17 cellular contexts compared by ENCODE assay signal in the genomic region with DNA sequence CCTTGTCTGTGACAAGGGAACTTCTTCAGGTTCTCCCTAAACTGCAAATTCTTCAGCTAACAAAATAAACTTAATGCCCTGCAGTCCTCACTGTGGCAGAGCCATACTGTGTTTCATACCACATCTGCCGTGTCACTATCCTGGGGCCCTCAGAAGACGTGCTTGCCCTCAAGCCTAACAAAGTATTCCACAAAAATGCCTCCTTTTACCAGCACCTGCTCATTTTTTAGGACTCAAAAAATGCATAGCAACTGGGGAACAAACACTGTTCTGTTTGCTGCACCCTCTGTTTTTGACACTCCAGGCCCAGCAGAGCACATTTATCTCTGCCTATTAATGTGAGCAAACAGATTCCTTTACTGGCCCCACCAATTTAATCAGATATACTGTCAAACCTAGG.
DNase-seq lines count a peak whose midpoint lies in the region; ATAC-seq and TF ChIP-seq lines count a peak whose summit lies in the region.
"Had no signal": no experiment of that assay in that cellular context is flagged by ENCODE, and none has a peak within 500 bp of the region (broad histone marks: within the 10 kb centered on the region; RNA-seq: fewer than 3 reads in every experiment).

No MANE protein-coding gene starts in this region.

- no peaks in the 10 kb centered on the region for H4K20me1 ChIP-seq in OCI-LY7 (ENCODE audit: insufficient read depth, low read length)
- H4K20me1 ChIP-seq: BLaER1 had no signal

- ATAC-seq in activated naive CD4-positive, alpha-beta T cell treated with anti-CD3 and anti-CD28 coated beads, Interleukin-2, amount 50 U/mL, for 72 hours, result no peak
- ATAC-seq: CD8-positive, alpha-beta T cell had no signal

- H3K4me1 Mint-ChIP-seq in Caco-2 (ENCODE audit: low read depth, unreplicated experiment), result peaks cover 6% of the 10 kb centered on the region
- H3K4me1 Mint-ChIP-seq: B cell had no signal

- H3K36me3 ChIP-seq in Caco-2 (ENCODE audit: control insufficient read depth, insufficient read depth, low read length) (no peaks in the 10 kb centered on the region), SJCRH30 (peaks cover 2% of the 10 kb centered on the region; the same call in 1 of the 2 replicates), trophoblast cell (ENCODE audit: control insufficient read depth in 1 of 2, insufficient read depth in 2 of 2, low read length in 2 of 2) (no peaks in the 10 kb centered on the region), OCI-LY7 (ENCODE audit: insufficient read depth, low read length) (no peaks in the 10 kb centered on the region)
- H3K36me3 ChIP-seq: BLaER1 had no signal

- POLR2A ChIA-PET in Caco-2 (lab: Charles Lee), result no interaction called here
- POLR2A ChIA-PET in OCI-LY7 (lab: Charles Lee), result no interaction called here

- DNase-seq in Caco-2 (peak in 1 of 2 experiments; percentile 8), SJCRH30 (peak; percentile 62 to 76), trophoblast cell (peak; percentile 23 to 67), DMS53 treated with DMSO at 0.1 percent for 48 hours (lab: John Stamatoyannopoulos, UW; ENCODE audit: unreplicated experiment) (no peak), OCI-LY7 (ENCODE audit: low spot score) (no peak)
- DNase-seq in activated naive CD4-positive, alpha-beta T cell treated with anti-CD3 and anti-CD28 coated beads, Interleukin-2, amount 50 U/mL, for 72 hours (ENCODE audit: low spot score in 2 of 2), result no peak
- DNase-seq: CD4-positive, CD25-positive, alpha-beta regulatory T cell; CD8-positive, alpha-beta T cell; DMS 273 treated with DMSO at 0.1 percent for 48 hours; DMS79 treated with DMSO at 0.1 percent for 48 hours; GF-D8; H7; HCEC 1CT had no signal

- H3K27ac ChIP-seq in SJCRH30, result peak overlapping the region; percentile 47
- no peak overlapping the region for H3K27ac ChIP-seq in trophoblast cell (ENCODE audit: low read depth, low read length)
- no peak overlapping the region for H3K27ac ChIP-seq in OCI-LY7 (ENCODE audit: low read depth, low read length, poor library complexity, severe bottlenecking)
- H3K27ac ChIP-seq: 22Rv1, BLaER1, C4-2B had no signal

- H3K79me2 ChIP-seq in trophoblast cell (ENCODE audit: control insufficient read depth, insufficient read depth, low read length, poor library complexity), result no peaks in the 10 kb centered on the region
- H3K79me2 ChIP-seq in OCI-LY7 (ENCODE audit: insufficient read depth, low read depth, low read length), result no peaks in the 10 kb centered on the region

- H2BK5ac ChIP-seq in trophoblast cell (ENCODE audit: low read depth, low read length, poor library complexity), result no peak overlapping the region

- H3K4ac ChIP-seq in trophoblast cell (ENCODE audit: low read depth, low read length), result no peak overlapping the region

- H2BK120ac ChIP-seq in trophoblast cell (ENCODE audit: insufficient read depth, low read length, poor library complexity), result no peak overlapping the region

- H3K27me3 Mint-ChIP-seq in Caco-2 (ENCODE audit: insufficient read depth, unreplicated experiment), result no peaks in the 10 kb centered on the region
- H3K27me3 Mint-ChIP-seq: B cell; CD4-positive, CD25-positive, alpha-beta regulatory T cell had no signal

- no peak overlapping the region for H3K14ac ChIP-seq in trophoblast cell (ENCODE audit: low read length)

- intact Hi-C loops in Caco-2 (cut with micrococcal nuclease; ENCODE audit: unreplicated experiment) (loop anchor here (1.0 kb wide), 1 partner anchor 32 kb away; no protein-coding TSS in a partner anchor), OCI-LY7 (cut with micrococcal nuclease; ENCODE audit: unreplicated experiment) (no loop called here)

- no peak overlapping the region for H2AK5ac ChIP-seq in trophoblast cell (ENCODE audit: low read length)

- H3K4me3 ChIP-seq in Caco-2 (ENCODE audit: low read depth, low read length), result no peak overlapping the region
- H3K4me3 ChIP-seq in SJCRH30, result no peak overlapping the region; the same call in 1 of the 2 replicates
- H3K4me3 ChIP-seq in trophoblast cell (ENCODE audit: low read depth, low read length), result no peak overlapping the region
- no peak overlapping the region for H3K4me3 ChIP-seq in OCI-LY7 (ENCODE audit: low read depth, low read length, poor library complexity, severe bottlenecking)
- H3K4me3 ChIP-seq: BLaER1 had no signal

- CTCF ChIA-PET in Caco-2 (lab: Charles Lee), result no interaction called here
- CTCF ChIA-PET in OCI-LY7 (lab: Charles Lee; ENCODE audit: unreplicated experiment), result interaction anchor here (0.7 kb wide), 1 partner anchor 9 kb away, joined by 3 read pairs; no protein-coding TSS in a partner anchor

- no peak overlapping the region for H3K18ac ChIP-seq in trophoblast cell (ENCODE audit: low read length)

- H3K36me3 Mint-ChIP-seq in Caco-2 (ENCODE audit: insufficient read depth, unreplicated experiment), result no peaks in the 10 kb centered on the region
- no peaks in the 10 kb centered on the region for H3K36me3 Mint-ChIP-seq in activated naive CD4-positive, alpha-beta T cell treated with anti-CD3 and anti-CD28 coated beads, Interleukin-2, amount 50 U/mL, for 72 hours
- H3K36me3 Mint-ChIP-seq: CD4-positive, CD25-positive, alpha-beta regulatory T cell; CD8-positive, alpha-beta T cell had no signal

- no peak for TF ChIP-seq CTCF in Caco-2 (IDR thresholded peaks at IDR 0.05; ENCODE audit: insufficient read depth in 1 of 2, low read depth in 1 of 2, low read length in 1 of 2, severe bottlenecking in 1 of 2, unreplicated experiment in 1 of 2)
- TF ChIP-seq CTCF in OCI-LY7 (conservative IDR thresholded peaks at IDR 0.05; ENCODE audit: low read length), result no peak

- no peak overlapping the region for H3K4me3 Mint-ChIP-seq in Caco-2 (ENCODE audit: unreplicated experiment)
- H3K4me3 Mint-ChIP-seq: B cell; CD4-positive, CD25-positive, alpha-beta regulatory T cell; CD8-positive, alpha-beta T cell had no signal

- no peaks in the 10 kb centered on the region for H3K9me3 Mint-ChIP-seq in Caco-2 (ENCODE audit: unreplicated experiment)
- no peaks in the 10 kb centered on the region for H3K9me3 Mint-ChIP-seq in activated naive CD4-positive, alpha-beta T cell treated with anti-CD3 and anti-CD28 coated beads, Interleukin-2, amount 50 U/mL, for 72 hours
- H3K9me3 Mint-ChIP-seq: CD8-positive, alpha-beta T cell had no signal

- H3K9me2 ChIP-seq in OCI-LY7 (ENCODE audit: insufficient read depth, low read length), result no peaks in the 10 kb centered on the region; the same call in 1 of the 2 replicates

- H3K9ac ChIP-seq in trophoblast cell (ENCODE audit: low read length), result no peak overlapping the region
- H3K9ac ChIP-seq: BLaER1 had no signal

- no peak overlapping the region for H4K91ac ChIP-seq in trophoblast cell (ENCODE audit: low read depth, low read length)

- H3K9me3 ChIP-seq in Caco-2, result no peaks in the 10 kb centered on the region
- H3K9me3 ChIP-seq in SJCRH30 (replicated peaks), result peaks cover 6% of the 10 kb centered on the region
- H3K9me3 ChIP-seq in trophoblast cell (ENCODE audit: insufficient read depth, low read depth, low read length), result no peaks in the 10 kb centered on the region
- H3K9me3 ChIP-seq in OCI-LY7 (ENCODE audit: low read length), result no peaks in the 10 kb centered on the region
- H3K9me3 ChIP-seq: BLaER1 had no signal

- H3K27me3 ChIP-seq in Caco-2 (replicated peaks; ENCODE audit: control insufficient read depth, insufficient read depth, low read length), result no peaks in the 10 kb centered on the region
- H3K27me3 ChIP-seq in SJCRH30, result no peaks in the 10 kb centered on the region; the same call in 1 of the 2 replicates
- H3K27me3 ChIP-seq in trophoblast cell (ENCODE audit: insufficient read depth, low read length), result no peaks in the 10 kb centered on the region
- H3K27me3 ChIP-seq: BLaER1 had no signal

- BruUV-seq in Caco-2 (replicated peaks; lab: Mats Ljungman, UMichigan) (no TSS peak), OCI-LY7 (replicated peaks; lab: Mats Ljungman, UMichigan) (no TSS peak)

- no peaks in the 10 kb centered on the region for H3K79me1 ChIP-seq in trophoblast cell (ENCODE audit: low read length)

- H2AFZ ChIP-seq in trophoblast cell (ENCODE audit: insufficient read depth, low read length, poor library complexity) (no peak overlapping the region), OCI-LY7 (ENCODE audit: low read length) (no peak overlapping the region; the same call in 1 of the 2 replicates)

- H2BK12ac ChIP-seq in trophoblast cell (ENCODE audit: low read length), result no peak overlapping the region

- WGBS in trophoblast cell (ENCODE audit: extremely low coverage, insufficient coverage, insufficient read length), result no CpG with 5 or more reads among the region's 2 CpGs

- H4K12ac ChIP-seq in trophoblast cell (ENCODE audit: low read depth, low read length), result no peak overlapping the region

- no peak overlapping the region for H3K23ac ChIP-seq in trophoblast cell (ENCODE audit: low read length)

- H4K8ac ChIP-seq in trophoblast cell (ENCODE audit: low read depth, low read length), result no peak overlapping the region

- peak overlapping the region; percentile 12 for H3K27ac Mint-ChIP-seq in Caco-2 (ENCODE audit: unreplicated experiment)
- H3K27ac Mint-ChIP-seq in activated naive CD4-positive, alpha-beta T cell treated with anti-CD3 and anti-CD28 coated beads, Interleukin-2, amount 50 U/mL, for 72 hours, result no peak overlapping the region
- H3K27ac Mint-ChIP-seq: B cell; CD4-positive, CD25-positive, alpha-beta regulatory T cell; CD8-positive, alpha-beta T cell had no signal

- no peak overlapping the region for H3K4me2 ChIP-seq in trophoblast cell (ENCODE audit: low read length)
- H3K4me2 ChIP-seq in OCI-LY7 (ENCODE audit: low read length), result no peak overlapping the region
- H3K4me2 ChIP-seq: BLaER1 had no signal

- H3K4me1 ChIP-seq in Caco-2 (no peaks in the 10 kb centered on the region), SJCRH30 (peaks cover 20% of the 10 kb centered on the region), trophoblast cell (ENCODE audit: control insufficient read depth in 1 of 2, insufficient read depth in 2 of 2, low read length in 2 of 2) (peaks cover 0 to 6% of the 10 kb centered on the region in 2 experiments), OCI-LY7 (ENCODE audit: insufficient read depth, low read length, poor library complexity, severe bottlenecking) (no peaks in the 10 kb centered on the region)
- H3K4me1 ChIP-seq: BLaER1 had no signal

Comparison
In these comparisons a context has a peak if more than half of its experiments do, and no peak if none do; other contexts are left out.
1. DNase-seq: peak in SJCRH30 (2 of 2) and trophoblast cell (2 of 2); none in activated naive CD4-positive, alpha-beta T cell treated with anti-CD3 and anti-CD28 coated beads, Interleukin-2, amount 50 U/mL, for 72 hours (0 of 2), DMS53 treated with DMSO at 0.1 percent for 48 hours (single experiment) and OCI-LY7 (single experiment).